ENCODE assay signal across 1 cellular context in genomic region chrX:120653000-120653399, GRCh38.
TF ChIP-seq lines count a peak whose summit lies in the region.

No MANE protein-coding gene starts in this region.

TF ChIP-seq in K562, 482 proteins besides CTCF, POLR2A, EP300 and RAD21 (continued from another document):
- TF ChIP-seq, protein P1, sequence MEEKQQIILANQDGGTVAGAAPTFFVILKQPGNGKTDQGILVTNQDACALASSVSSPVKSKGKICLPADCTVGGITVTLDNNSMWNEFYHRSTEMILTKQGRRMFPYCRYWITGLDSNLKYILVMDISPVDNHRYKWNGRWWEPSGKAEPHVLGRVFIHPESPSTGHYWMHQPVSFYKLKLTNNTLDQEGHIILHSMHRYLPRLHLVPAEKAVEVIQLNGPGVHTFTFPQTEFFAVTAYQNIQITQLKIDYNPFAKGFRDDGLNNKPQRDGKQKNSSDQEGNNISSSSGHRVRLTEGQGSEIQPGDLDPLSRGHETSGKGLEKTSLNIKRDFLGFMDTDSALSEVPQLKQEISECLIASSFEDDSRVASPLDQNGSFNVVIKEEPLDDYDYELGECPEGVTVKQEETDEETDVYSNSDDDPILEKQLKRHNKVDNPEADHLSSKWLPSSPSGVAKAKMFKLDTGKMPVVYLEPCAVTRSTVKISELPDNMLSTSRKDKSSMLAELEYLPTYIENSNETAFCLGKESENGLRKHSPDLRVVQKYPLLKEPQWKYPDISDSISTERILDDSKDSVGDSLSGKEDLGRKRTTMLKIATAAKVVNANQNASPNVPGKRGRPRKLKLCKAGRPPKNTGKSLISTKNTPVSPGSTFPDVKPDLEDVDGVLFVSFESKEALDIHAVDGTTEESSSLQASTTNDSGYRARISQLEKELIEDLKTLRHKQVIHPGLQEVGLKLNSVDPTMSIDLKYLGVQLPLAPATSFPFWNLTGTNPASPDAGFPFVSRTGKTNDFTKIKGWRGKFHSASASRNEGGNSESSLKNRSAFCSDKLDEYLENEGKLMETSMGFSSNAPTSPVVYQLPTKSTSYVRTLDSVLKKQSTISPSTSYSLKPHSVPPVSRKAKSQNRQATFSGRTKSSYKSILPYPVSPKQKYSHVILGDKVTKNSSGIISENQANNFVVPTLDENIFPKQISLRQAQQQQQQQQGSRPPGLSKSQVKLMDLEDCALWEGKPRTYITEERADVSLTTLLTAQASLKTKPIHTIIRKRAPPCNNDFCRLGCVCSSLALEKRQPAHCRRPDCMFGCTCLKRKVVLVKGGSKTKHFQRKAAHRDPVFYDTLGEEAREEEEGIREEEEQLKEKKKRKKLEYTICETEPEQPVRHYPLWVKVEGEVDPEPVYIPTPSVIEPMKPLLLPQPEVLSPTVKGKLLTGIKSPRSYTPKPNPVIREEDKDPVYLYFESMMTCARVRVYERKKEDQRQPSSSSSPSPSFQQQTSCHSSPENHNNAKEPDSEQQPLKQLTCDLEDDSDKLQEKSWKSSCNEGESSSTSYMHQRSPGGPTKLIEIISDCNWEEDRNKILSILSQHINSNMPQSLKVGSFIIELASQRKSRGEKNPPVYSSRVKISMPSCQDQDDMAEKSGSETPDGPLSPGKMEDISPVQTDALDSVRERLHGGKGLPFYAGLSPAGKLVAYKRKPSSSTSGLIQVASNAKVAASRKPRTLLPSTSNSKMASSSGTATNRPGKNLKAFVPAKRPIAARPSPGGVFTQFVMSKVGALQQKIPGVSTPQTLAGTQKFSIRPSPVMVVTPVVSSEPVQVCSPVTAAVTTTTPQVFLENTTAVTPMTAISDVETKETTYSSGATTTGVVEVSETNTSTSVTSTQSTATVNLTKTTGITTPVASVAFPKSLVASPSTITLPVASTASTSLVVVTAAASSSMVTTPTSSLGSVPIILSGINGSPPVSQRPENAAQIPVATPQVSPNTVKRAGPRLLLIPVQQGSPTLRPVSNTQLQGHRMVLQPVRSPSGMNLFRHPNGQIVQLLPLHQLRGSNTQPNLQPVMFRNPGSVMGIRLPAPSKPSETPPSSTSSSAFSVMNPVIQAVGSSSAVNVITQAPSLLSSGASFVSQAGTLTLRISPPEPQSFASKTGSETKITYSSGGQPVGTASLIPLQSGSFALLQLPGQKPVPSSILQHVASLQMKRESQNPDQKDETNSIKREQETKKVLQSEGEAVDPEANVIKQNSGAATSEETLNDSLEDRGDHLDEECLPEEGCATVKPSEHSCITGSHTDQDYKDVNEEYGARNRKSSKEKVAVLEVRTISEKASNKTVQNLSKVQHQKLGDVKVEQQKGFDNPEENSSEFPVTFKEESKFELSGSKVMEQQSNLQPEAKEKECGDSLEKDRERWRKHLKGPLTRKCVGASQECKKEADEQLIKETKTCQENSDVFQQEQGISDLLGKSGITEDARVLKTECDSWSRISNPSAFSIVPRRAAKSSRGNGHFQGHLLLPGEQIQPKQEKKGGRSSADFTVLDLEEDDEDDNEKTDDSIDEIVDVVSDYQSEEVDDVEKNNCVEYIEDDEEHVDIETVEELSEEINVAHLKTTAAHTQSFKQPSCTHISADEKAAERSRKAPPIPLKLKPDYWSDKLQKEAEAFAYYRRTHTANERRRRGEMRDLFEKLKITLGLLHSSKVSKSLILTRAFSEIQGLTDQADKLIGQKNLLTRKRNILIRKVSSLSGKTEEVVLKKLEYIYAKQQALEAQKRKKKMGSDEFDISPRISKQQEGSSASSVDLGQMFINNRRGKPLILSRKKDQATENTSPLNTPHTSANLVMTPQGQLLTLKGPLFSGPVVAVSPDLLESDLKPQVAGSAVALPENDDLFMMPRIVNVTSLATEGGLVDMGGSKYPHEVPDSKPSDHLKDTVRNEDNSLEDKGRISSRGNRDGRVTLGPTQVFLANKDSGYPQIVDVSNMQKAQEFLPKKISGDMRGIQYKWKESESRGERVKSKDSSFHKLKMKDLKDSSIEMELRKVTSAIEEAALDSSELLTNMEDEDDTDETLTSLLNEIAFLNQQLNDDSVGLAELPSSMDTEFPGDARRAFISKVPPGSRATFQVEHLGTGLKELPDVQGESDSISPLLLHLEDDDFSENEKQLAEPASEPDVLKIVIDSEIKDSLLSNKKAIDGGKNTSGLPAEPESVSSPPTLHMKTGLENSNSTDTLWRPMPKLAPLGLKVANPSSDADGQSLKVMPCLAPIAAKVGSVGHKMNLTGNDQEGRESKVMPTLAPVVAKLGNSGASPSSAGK (IDR thresholded peaks at IDR 0.05): peak; percentile 42; the same call in 1 of the 2 replicates
- TF ChIP-seq EP400 (IDR thresholded peaks at IDR 0.05): 0 out of 2 replicates have a peak, but pooled peaks have one; percentile 32
- peak; percentile 26 for TF ChIP-seq PRDM10 (IDR thresholded peaks at IDR 0.05; ENCODE audit: partially characterized antibody)
- no peak for TF ChIP-seq NR2C2 (CRISPR knock-in tag; IDR thresholded peaks at IDR 0.05)
- TF ChIP-seq NR2C2 (tag; IDR thresholded peaks at IDR 0.05): no peak
- no peak for TF ChIP-seq IFI16 (CRISPR knock-in tag; IDR thresholded peaks at IDR 0.05)
- no peak for TF ChIP-seq ETV1 (tag; conservative IDR thresholded peaks at IDR 0.05; ENCODE audit: low read depth)
- TF ChIP-seq L3MBTL2 (IDR thresholded peaks at IDR 0.05): peak; percentile 33; the same call in 1 of the 2 replicates
- no peak for TF ChIP-seq NCOA2 (IDR thresholded peaks at IDR 0.05; ENCODE audit: partially characterized antibody in 2 of 2)
- peak; percentile 33 to 57; a peak in 2 of 4 replicates for TF ChIP-seq FOXK2 (conservative IDR thresholded peaks at IDR 0.05 in 1 of 2, IDR thresholded peaks at IDR 0.05 in 1 of 2; ENCODE audit: low read depth in 2 of 2)
- peak in 1 of 2 experiments; percentile 46; a peak in 1 of 4 replicates for TF ChIP-seq MNT (conservative IDR thresholded peaks at IDR 0.05)
- 0 out of 4 replicates have a peak, but pooled peaks of 1 of the 2 experiments have one; percentile 24 for TF ChIP-seq FOXA3 (CRISPR knock-in tag; conservative IDR thresholded peaks at IDR 0.05 in 1 of 2, IDR thresholded peaks at IDR 0.05 in 1 of 2)
